ENCODE assay signal across 22 cellular contexts in genomic region chr12:67558775-67559174, GRCh38.
DNase-seq lines count a peak whose midpoint lies in the region; ATAC-seq, FAIRE-seq and TF ChIP-seq lines count a peak whose summit lies in the region.
"Had no signal": no experiment of that assay in that cellular context is flagged by ENCODE, and none has a peak within 500 bp of the region (broad histone marks: within the 10 kb centered on the region; RNA-seq: fewer than 3 reads in every experiment).

No MANE protein-coding gene starts in this region.

- TF ChIP-seq RAD21 in H1 (IDR thresholded peaks at IDR 0.05 in 1 of 2, conservative IDR thresholded peaks at IDR 0.05 in 1 of 2; ENCODE audit: low read depth in 2 of 2, low read length in 2 of 2), result peak; percentile 13 to 41; a peak in 3 of 4 replicates

- H3K23ac ChIP-seq in H1 (ENCODE audit: insufficient read length), result no peak overlapping the region

- H3K9ac ChIP-seq in Loucy (ENCODE audit: low read depth, low read length, poor library complexity, severe bottlenecking), result no peak overlapping the region
- no peak overlapping the region for H3K9ac ChIP-seq in H1 (replicated peaks in 1 of 4; ENCODE audit: extremely low read depth in 1 of 4, low read depth in 3 of 4, low read length in 3 of 4)
- H3K9ac ChIP-seq: BLaER1, GM23248 had no signal

- H3K4me3 ChIP-seq in Loucy (ENCODE audit: low read length, poor library complexity, severe bottlenecking) (no peak overlapping the region), H1 (ENCODE audit: extremely low read depth in 1 of 4, insufficient read depth in 2 of 4, low read depth in 3 of 4, low read length in 4 of 4) (no peak overlapping the region)
- H3K4me3 ChIP-seq: A549, BLaER1, GM23248 had no signal

- TF ChIP-seq CTCF in Loucy (conservative IDR thresholded peaks at IDR 0.05; ENCODE audit: low read length), result 0 out of 2 replicates have a peak, but pooled peaks have one; percentile 24
- peak in 1 of 3 experiments; percentile 29; a peak in 1 of 4 replicates for TF ChIP-seq CTCF in H1 (IDR thresholded peaks at IDR 0.05; ENCODE audit: control extremely low read depth in 1 of 3, insufficient read depth in 1 of 3, low read depth in 1 of 3, low read length in 3 of 3)
- TF ChIP-seq CTCF in type B pancreatic cell (conservative IDR thresholded peaks at IDR 0.05), result peak; percentile 28

- H3K4me2 ChIP-seq in Loucy (ENCODE audit: low read depth, low read length, poor library complexity, severe bottlenecking) (no peak overlapping the region), H1 (ENCODE audit: insufficient read depth in 1 of 2, low read depth in 2 of 2, low read length in 2 of 2) (no peak overlapping the region)
- H3K4me2 ChIP-seq: A549, BLaER1 had no signal

- H3K9me3 ChIP-seq in Loucy (ENCODE audit: insufficient read depth, low read depth, low read length) (no peaks in the 10 kb centered on the region), H1 (ENCODE audit: insufficient read depth in 2 of 2, low read depth in 1 of 2, low read length in 1 of 2) (peaks cover 3% of the 10 kb centered on the region in 2 experiments; a peak in 2 of 4 replicates)

- no peaks in the 10 kb centered on the region for H3K79me1 ChIP-seq in H1 (ENCODE audit: low read depth, low read length)

- no peak overlapping the region for H2BK120ac ChIP-seq in H1 (replicated peaks; ENCODE audit: low read depth, low read length)

- H4K8ac ChIP-seq in H1 (ENCODE audit: extremely low read depth, insufficient read depth, low read length), result no peak overlapping the region

- no peaks in the 10 kb centered on the region for H3K9me2 ChIP-seq in Loucy (replicated peaks; ENCODE audit: low read depth, low read length)

- no peak overlapping the region for H3K27ac Mint-ChIP-seq in type B pancreatic cell
- H3K27ac Mint-ChIP-seq in activated T-cell treated with anti-CD3 and anti-CD28 coated beads, Interleukin-2, amount 50 U/mL, for 72 hours, result no peak overlapping the region
- H3K27ac Mint-ChIP-seq: CD14-positive monocyte, IgD-negative memory B cell had no signal

- FAIRE-seq in H1 (lab: Jason Lieb, UNC), result no peak
- FAIRE-seq: A549, G401.6, GM12892, GM18507, HTR-8/SVneo had no signal

- H3K18ac ChIP-seq in H1 (ENCODE audit: extremely low read depth, low read length), result no peak overlapping the region

- H3K4me1 Mint-ChIP-seq in type B pancreatic cell (ENCODE audit: unreplicated experiment), result peaks cover 4% of the 10 kb centered on the region
- H3K4me1 Mint-ChIP-seq in activated T-cell treated with anti-CD3 and anti-CD28 coated beads, Interleukin-2, amount 50 U/mL, for 72 hours (ENCODE audit: low read depth), result no peaks in the 10 kb centered on the region
- H3K4me1 Mint-ChIP-seq: CD14-positive monocyte had no signal

- ATAC-seq in activated T-cell treated with anti-CD3 and anti-CD28 coated beads, Interleukin-2, amount 50 U/mL, for 72 hours (replicated peaks in 1 of 2), result no peak
- ATAC-seq in left ventricle myocardium superior, result no peak
- ATAC-seq: A549 had no signal

- 93% methylated on average over 3 of the region's 3 CpGs; no CpG with 5 or more reads in 1 of the 2 experiments for WGBS in H1 (ENCODE audit: extremely low coverage in 1 of 2, insufficient coverage in 1 of 2, insufficient read length in 1 of 2, insufficient replicate concordance in 2 of 2, low coverage in 1 of 2, low lambda C conversion rate in 2 of 2, missing lambda C conversion rate in 1 of 2), 2 experiments

- no peak overlapping the region for H4K91ac ChIP-seq in H1 (replicated peaks; ENCODE audit: insufficient read length, low read length)

- intact Hi-C loops in left ventricle myocardium superior (cut with micrococcal nuclease), result no loop called here

- H3K4me1 ChIP-seq in Loucy (ENCODE audit: insufficient read depth, low read length, poor library complexity, severe bottlenecking) (peaks cover 7% of the 10 kb centered on the region), H1 (replicated peaks in 1 of 4; ENCODE audit: control insufficient read depth in 3 of 4, insufficient read depth in 4 of 4, low read length in 3 of 4) (peaks cover 0 to 3% (median 0%) of the 10 kb centered on the region in 4 experiments; a peak in 2 of 7 replicates)
- H3K4me1 ChIP-seq: A549, BLaER1 had no signal

- no peak for TF ChIP-seq EP300 in H1 (IDR thresholded peaks at IDR 0.05; ENCODE audit: borderline replicate concordance in 1 of 2, low read depth in 2 of 2, low read length in 2 of 2)

- H3K36me3 ChIP-seq in Loucy (ENCODE audit: insufficient read depth, low read length) (no peaks in the 10 kb centered on the region), H1 (ENCODE audit: control insufficient read depth in 2 of 4, insufficient read depth in 4 of 4, low read length in 3 of 4) (no peaks in the 10 kb centered on the region)
- H3K36me3 ChIP-seq: BLaER1 had no signal

- no peak overlapping the region for H2BK15ac ChIP-seq in H1 (ENCODE audit: low read length)

- H3K36me3 Mint-ChIP-seq in type B pancreatic cell, result peaks cover 3% of the 10 kb centered on the region
- H3K36me3 Mint-ChIP-seq in activated T-cell treated with anti-CD3 and anti-CD28 coated beads, Interleukin-2, amount 50 U/mL, for 72 hours (ENCODE audit: insufficient read depth in 2 of 2), result peaks cover 0 to 4% of the 10 kb centered on the region in 2 donors
- H3K36me3 Mint-ChIP-seq: CD14-positive monocyte had no signal

- H2BK12ac ChIP-seq in H1 (ENCODE audit: low read depth, low read length), result no peak overlapping the region

- POLR2A ChIA-PET in H1 (lab: Charles Lee; ENCODE audit: partially characterized antibody), result no interaction called here

- H2BK20ac ChIP-seq in H1 (ENCODE audit: low read length), result no peak overlapping the region

- H3K27me3 Mint-ChIP-seq in type B pancreatic cell, result no peaks in the 10 kb centered on the region
- H3K27me3 Mint-ChIP-seq in activated T-cell treated with anti-CD3 and anti-CD28 coated beads, Interleukin-2, amount 50 U/mL, for 72 hours (ENCODE audit: low read depth), result no peaks in the 10 kb centered on the region
- H3K27me3 Mint-ChIP-seq: CD4-positive, alpha-beta memory T cell; IgD-negative memory B cell had no signal

- H2AK5ac ChIP-seq in H1 (ENCODE audit: low read depth, low read length), result no peak overlapping the region

- no peaks in the 10 kb centered on the region for H3K27me3 ChIP-seq in Loucy (ENCODE audit: insufficient read depth, low read length, poor library complexity, severe bottlenecking)
- no peaks in the 10 kb centered on the region for H3K27me3 ChIP-seq in H1 (replicated peaks in 1 of 4; ENCODE audit: control insufficient read depth in 3 of 4, extremely low read depth in 1 of 4, insufficient read depth in 3 of 4, low read length in 3 of 4)
- H3K27me3 ChIP-seq: BLaER1 had no signal

- no peak overlapping the region for H4K5ac ChIP-seq in H1 (ENCODE audit: insufficient read length, low read depth, low read length)

- no peaks in the 10 kb centered on the region for H3K9me3 Mint-ChIP-seq in type B pancreatic cell
- peaks cover 0 to 4% of the 10 kb centered on the region in 2 donors for H3K9me3 Mint-ChIP-seq in activated T-cell treated with anti-CD3 and anti-CD28 coated beads, Interleukin-2, amount 50 U/mL, for 72 hours

- no peak overlapping the region for H3K4ac ChIP-seq in H1 (replicated peaks; ENCODE audit: insufficient read length, low read depth, low read length)

- H4K20me1 ChIP-seq in Loucy (ENCODE audit: insufficient read depth, low read length, poor library complexity, severe bottlenecking) (no peaks in the 10 kb centered on the region), H1 (replicated peaks in 1 of 2; ENCODE audit: control insufficient read depth in 1 of 2, insufficient read depth in 2 of 2, low read length in 2 of 2) (no peaks in the 10 kb centered on the region)
- H4K20me1 ChIP-seq: BLaER1 had no signal

- H2AFZ ChIP-seq in Loucy (ENCODE audit: low read length) (no peak overlapping the region), H1 (ENCODE audit: low read length) (peak overlapping the region; percentile 70; the same call in 1 of the 2 replicates)
- H2AFZ ChIP-seq: GM23248 had no signal

- H3K56ac ChIP-seq in H1 (replicated peaks; ENCODE audit: insufficient read length, low read depth, low read length), result no peak overlapping the region

- TF ChIP-seq POLR2A in H1 (IDR thresholded peaks at IDR 0.05; ENCODE audit: control extremely low read depth in 1 of 2, low read depth in 2 of 2, low read length in 2 of 2), result no peak

- H3K14ac ChIP-seq in H1 (ENCODE audit: insufficient read length), result no peak overlapping the region

- H3K23me2 ChIP-seq in H1 (ENCODE audit: low read depth, low read length), result no peaks in the 10 kb centered on the region

- DNase-seq in DMS 273 (lab: John Stamatoyannopoulos, UW; ENCODE audit: unreplicated experiment) (peak; percentile 1), DMS 273 treated with DMSO at 0.1 percent for 48 hours (lab: John Stamatoyannopoulos, UW) (no peak), H1 (ENCODE audit: low read depth in 1 of 2, low spot score in 2 of 2) (no peak), type B pancreatic cell (ENCODE audit: extremely low spot score, unreplicated experiment) (no peak), NCI-H1417 (lab: John Stamatoyannopoulos, UW) (no peak), left ventricle myocardium superior (no peak)
- no peak for DNase-seq in activated T-cell treated with anti-CD3 and anti-CD28 coated beads, Interleukin-2, amount 50 U/mL, for 72 hours
- DNase-seq: CD4-positive, alpha-beta memory T cell; DMS53; GM23248; H7; KBM-7 had no signal

- H3K79me2 ChIP-seq in Loucy (ENCODE audit: insufficient read depth, low read length) (no peaks in the 10 kb centered on the region), H1 (ENCODE audit: control insufficient read depth in 1 of 2, insufficient read depth in 2 of 2, low read length in 2 of 2) (no peaks in the 10 kb centered on the region)

- no peak overlapping the region for H2BK5ac ChIP-seq in H1 (ENCODE audit: low read depth, low read length)

- CTCF ChIA-PET in H1 (lab: Charles Lee; ENCODE audit: partially characterized antibody), result interaction anchor here (1.0 to 1.3 kb wide), 5 partner anchors 16 to 369 kb away, joined by 3 to 4 read pairs (median 3); no protein-coding TSS in a partner anchor

- H3K27ac ChIP-seq in H1 (ENCODE audit: low read depth, low read length), result no peak overlapping the region
- H3K27ac ChIP-seq: 22Rv1, A549, BLaER1, GM23248 had no signal

- no peaks in the 10 kb centered on the region for H3F3A ChIP-seq in Loucy (ENCODE audit: low read depth)

- no peak overlapping the region for H3K4me3 Mint-ChIP-seq in type B pancreatic cell
- H3K4me3 Mint-ChIP-seq in activated T-cell treated with anti-CD3 and anti-CD28 coated beads, Interleukin-2, amount 50 U/mL, for 72 hours, result no peak overlapping the region
- H3K4me3 Mint-ChIP-seq: CD14-positive monocyte; CD4-positive, alpha-beta memory T cell; IgD-negative memory B cell had no signal

TF ChIP-seq in H1, 55 proteins besides CTCF, POLR2A, EP300 and RAD21 (continues in another document):
- TF ChIP-seq YY1 (IDR thresholded peaks at IDR 0.05; ENCODE audit: low read depth, low read length) (peak; percentile 74; the same call in 1 of the 2 replicates), POU5F1 (IDR thresholded peaks at IDR 0.05; ENCODE audit: low read depth, low read length) (no peak), ATF3 (IDR thresholded peaks at IDR 0.05; ENCODE audit: insufficient read depth, low read depth, low read length) (no peak)
